In the genomic region with DNA sequence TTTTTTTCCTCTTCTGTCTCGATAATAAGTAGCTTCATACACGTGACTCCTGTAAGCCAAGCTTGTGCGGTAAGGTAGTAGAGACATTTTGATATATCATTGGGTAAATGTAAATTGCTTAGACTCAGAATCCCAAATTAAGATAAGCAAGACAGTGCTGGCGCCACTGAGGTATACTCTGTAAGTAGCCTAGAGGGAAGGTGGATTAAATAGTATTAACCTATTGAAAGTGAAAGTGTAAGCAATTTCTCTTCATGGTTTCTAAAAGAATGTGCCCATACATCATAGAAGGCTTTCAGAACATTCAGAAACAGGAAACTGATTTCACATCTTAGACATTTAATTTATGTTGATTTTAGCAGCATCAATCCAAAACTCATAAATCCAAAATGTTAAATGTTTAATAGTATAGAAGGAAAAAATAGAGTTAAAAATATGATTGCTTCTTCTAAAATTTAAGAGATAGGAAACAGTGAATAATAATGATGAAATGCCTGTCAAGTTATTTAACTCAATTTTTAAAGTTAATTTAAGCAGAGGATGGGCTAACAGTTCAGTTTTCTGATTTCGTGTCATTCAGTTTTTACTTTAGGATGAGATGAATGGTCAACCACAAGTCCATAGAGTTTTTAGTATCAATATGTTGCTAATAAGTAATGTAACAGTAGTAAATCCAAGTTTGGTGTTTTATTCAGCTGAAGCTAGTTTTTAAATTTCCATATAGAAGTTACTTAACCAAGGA, we compare ENCODE assay signal across 10 cellular contexts. TPM values are rescaled to one million over a fixed set of nuclear protein-coding genes. Genes with fewer than 3 reads are reported as not detected.
DNase-seq lines count a peak whose midpoint lies in the region; ATAC-seq lines count a peak whose summit lies in the region.
"Had no signal": no experiment of that assay in that cellular context is flagged by ENCODE, and none has a peak within 500 bp of the region (broad histone marks: within the 10 kb centered on the region; RNA-seq: fewer than 3 reads in every experiment).

No MANE protein-coding gene starts in this region.

- H3K27me3 Mint-ChIP-seq in activated CD4-positive, alpha-beta T cell treated with anti-CD3 and anti-CD28 coated beads, Interleukin-2, amount 10 ng/mL, durations not matched to agents 7 days and 5 days: peaks cover 6% of the 10 kb centered on the region
- peaks cover 6 to 10% of the 10 kb centered on the region in 2 donors for H3K27me3 Mint-ChIP-seq in T-cell

- peaks cover 23% of the 10 kb centered on the region for H3K4me1 Mint-ChIP-seq in activated CD4-positive, alpha-beta T cell treated with anti-CD3 and anti-CD28 coated beads, Interleukin-2, amount 10 ng/mL, durations not matched to agents 7 days and 5 days
- peaks cover 22 to 24% (median 23%) of the 10 kb centered on the region in 3 donors for H3K4me1 Mint-ChIP-seq in T-cell

- POLR2A ChIA-PET in activated CD4-positive, alpha-beta T cell treated with anti-CD3 and anti-CD28 coated beads, Interleukin-2, amount 10 ng/mL, durations not matched to agents 7 days and 5 days (lab: Charles Lee): no interaction called here
- POLR2A ChIA-PET in T-cell (lab: Charles Lee): interaction anchor here in 1 of 2 donors (1.3 kb wide), 1 partner anchor 142 kb away, joined by 3 read pairs; the partner anchor contains the start of gene CRPPA

- no peaks in the 10 kb centered on the region for H3K36me3 Mint-ChIP-seq in activated CD4-positive, alpha-beta T cell treated with anti-CD3 and anti-CD28 coated beads, Interleukin-2, amount 10 ng/mL, durations not matched to agents 7 days and 5 days (ENCODE audit: low read depth)
- no peaks in the 10 kb centered on the region for H3K36me3 Mint-ChIP-seq in T-cell

- H3K27ac Mint-ChIP-seq in activated CD4-positive, alpha-beta T cell treated with anti-CD3 and anti-CD28 coated beads, Interleukin-2, amount 10 ng/mL, durations not matched to agents 7 days and 5 days: peak overlapping the region; percentile 86
- H3K27ac Mint-ChIP-seq in T-cell: peak overlapping the region; percentile 28 to 89

- CTCF ChIA-PET in activated CD4-positive, alpha-beta T cell treated with anti-CD3 and anti-CD28 coated beads, Interleukin-2, amount 10 ng/mL, durations not matched to agents 7 days and 5 days (lab: Charles Lee): no interaction called here
- CTCF ChIA-PET in T-cell (lab: Charles Lee): interaction anchor here (0.8 to 3.1 kb wide), 5 partner anchors 11 to 486 kb away, joined by 3 to 17 read pairs (median 4); no protein-coding TSS in a partner anchor

- ATAC-seq in HG03060 (IDR thresholded peaks at IDR 0.05; ENCODE audit: low read depth, unreplicated experiment): peak; percentile 76
- peak; percentile 43 to 77 (median 50) for ATAC-seq in T-cell (replicated peaks in 1 of 4)
- peak; percentile 66 for ATAC-seq in stimulated activated naive CD8-positive, alpha-beta T cell treated with anti-CD3 and anti-CD28 coated beads, Interleukin-15, Interleukin-2, amounts not matched to agents 100 U/mL and 50 U/mL, for 24 hours
- no peak for ATAC-seq in left lobe of liver
- ATAC-seq: foreskin keratinocyte had no signal

- no peaks in the 10 kb centered on the region for H3K9me3 Mint-ChIP-seq in activated CD4-positive, alpha-beta T cell treated with anti-CD3 and anti-CD28 coated beads, Interleukin-2, amount 10 ng/mL, durations not matched to agents 7 days and 5 days
- H3K9me3 Mint-ChIP-seq in T-cell: no peaks in the 10 kb centered on the region

- peak overlapping the region; percentile 65 for H3K4me3 Mint-ChIP-seq in activated CD4-positive, alpha-beta T cell treated with anti-CD3 and anti-CD28 coated beads, Interleukin-2, amount 10 ng/mL, durations not matched to agents 7 days and 5 days
- H3K4me3 Mint-ChIP-seq in T-cell: peak overlapping the region; percentile 74 to 76 (median 75)

- DNase-seq in activated CD4-positive, alpha-beta T cell treated with anti-CD3 and anti-CD28 coated beads, Interleukin-2, amount 10 ng/mL, durations not matched to agents 7 days and 5 days: peak; percentile 16
- DNase-seq in activated CD4-positive, alpha-beta T cell treated with anti-CD3 and anti-CD28 coated beads for 1 hour: no peak
- DNase-seq in T-cell (no peak), NCI-H2171 (lab: John Stamatoyannopoulos, UW) (no peak), left lobe of liver (ENCODE audit: low spot score) (no peak), germinal center (ENCODE audit: low spot score) (no peak)
- no peak for DNase-seq in stimulated activated naive CD8-positive, alpha-beta T cell treated with anti-CD3 and anti-CD28 coated beads, Interleukin-15, Interleukin-2, amounts not matched to agents 100 U/mL and 50 U/mL, for 24 hours

RNA-seq across cellular contexts. Expression of gene LRRC72, which starts 36.8 kb away (rescaled TPM):
- not detected for total RNA-seq in activated CD4-positive, alpha-beta T cell treated with anti-CD3 and anti-CD28 coated beads, Interleukin-2, amount 10 ng/mL, durations not matched to agents 7 days and 5 days
- not detected for total RNA-seq in T-cell
- not detected for total RNA-seq in left lobe of liver
- total RNA-seq: foreskin keratinocyte, HT1080 had no signal
